In the genomic region with DNA sequence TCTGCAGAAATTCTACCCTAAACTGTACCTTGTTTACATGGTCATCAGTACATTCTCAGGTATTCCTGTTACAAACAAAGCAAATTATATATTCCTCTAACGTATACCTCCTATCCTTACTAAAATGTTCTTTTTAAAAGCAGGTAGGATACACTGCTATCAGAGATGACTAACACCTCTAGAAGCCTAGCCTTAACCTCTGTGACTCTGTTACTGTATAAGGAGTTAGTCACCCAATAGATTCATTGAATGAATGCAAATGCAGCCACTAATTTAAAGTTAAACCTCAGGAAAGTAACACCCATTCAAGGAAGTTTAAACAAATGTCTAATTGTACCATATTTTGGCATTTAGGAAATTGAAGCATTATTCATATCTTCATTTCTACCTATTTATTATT, we compare ENCODE assay signal across 12 cellular contexts.
"Had no signal": no experiment of that assay in that cellular context is flagged by ENCODE, and none has a peak within 500 bp of the region (broad histone marks: within the 10 kb centered on the region; RNA-seq: fewer than 3 reads in every experiment).

No MANE protein-coding gene starts in this region.

- H3K36me3 Mint-ChIP-seq: activated CD4-positive, alpha-beta memory T cell treated with anti-CD3 and anti-CD28 coated beads for 36 hours had no signal

- H3K27ac Mint-ChIP-seq: activated CD4-positive, alpha-beta memory T cell treated with anti-CD3 and anti-CD28 coated beads for 36 hours; activated CD8-positive, alpha-beta memory T cell treated with anti-CD3 and anti-CD28 coated beads, Interleukin-2, amount 10 ng/mL, durations not matched to agents 7 days and 5 days; activated T-cell treated with anti-CD3 and anti-CD28 coated beads, Interleukin-2, amount 50 U/mL, for 24 hours had no signal

- H3K4me3 Mint-ChIP-seq: activated CD4-positive, alpha-beta memory T cell treated with anti-CD3 and anti-CD28 coated beads for 36 hours; activated CD8-positive, alpha-beta memory T cell treated with anti-CD3 and anti-CD28 coated beads, Interleukin-2, amount 10 ng/mL, durations not matched to agents 7 days and 5 days; activated T-cell treated with anti-CD3 and anti-CD28 coated beads, Interleukin-2, amount 50 U/mL, for 24 hours; naive thymus-derived CD4-positive, alpha-beta T cell had no signal

- DNase-seq: activated CD4-positive, alpha-beta memory T cell treated with anti-CD3 and anti-CD28 coated beads for 36 hours; activated CD4-positive, alpha-beta T cell treated with anti-CD3 and anti-CD28 coated beads for 1 hour; activated CD8-positive, alpha-beta memory T cell treated with anti-CD3 and anti-CD28 coated beads, Interleukin-2, amount 10 ng/mL, durations not matched to agents 7 days and 5 days; activated T-cell treated with anti-CD3 and anti-CD28 coated beads, Interleukin-2, amount 50 U/mL, for 24 hours; hippocampal formation; naive thymus-derived CD4-positive, alpha-beta T cell; pancreas; thyroid gland had no signal

- H3K4me3 ChIP-seq: ascending aorta, esophagus muscularis mucosa, pancreas, thyroid gland had no signal

- H3K9me3 Mint-ChIP-seq: activated CD4-positive, alpha-beta memory T cell treated with anti-CD3 and anti-CD28 coated beads for 36 hours; activated T-cell treated with anti-CD3 and anti-CD28 coated beads, Interleukin-2, amount 50 U/mL, for 24 hours had no signal

- ATAC-seq: activated CD8-positive, alpha-beta memory T cell treated with anti-CD3 and anti-CD28 coated beads, Interleukin-2, amount 10 ng/mL, durations not matched to agents 7 days and 5 days; left lobe of liver; naive thymus-derived CD4-positive, alpha-beta T cell; pancreas; sciatic nerve had no signal

- H3K27me3 Mint-ChIP-seq: activated CD4-positive, alpha-beta memory T cell treated with anti-CD3 and anti-CD28 coated beads for 36 hours; activated CD8-positive, alpha-beta memory T cell treated with anti-CD3 and anti-CD28 coated beads, Interleukin-2, amount 10 ng/mL, durations not matched to agents 7 days and 5 days; activated T-cell treated with anti-CD3 and anti-CD28 coated beads, Interleukin-2, amount 50 U/mL, for 24 hours; naive thymus-derived CD4-positive, alpha-beta T cell had no signal
